1 cellular context compared by ENCODE assay signal in genomic region chr3:186806173-186807055, GRCh38.
A peak's percentile ranks its signal among the peaks of the same experiment; 100 is the strongest.
TF ChIP-seq lines count a peak whose summit lies in the region.

Gene RFC4, minus strand, starts transcription at chr3:186806482. Its CDS starts 1,769 bp downstream, at chr3:186804713.

TF ChIP-seq in K562, 482 proteins besides CTCF, POLR2A, EP300 and RAD21 (continued from another document and continues in another):
- TF ChIP-seq ZHX1 (conservative IDR thresholded peaks at IDR 0.05; ENCODE audit: low read length) (no peak), ZNF589 (CRISPR knock-in tag; IDR thresholded peaks at IDR 0.05; ENCODE audit: low read depth) (peak; percentile 66; the same call in 1 of the 2 replicates), THAP12 (CRISPR knock-in tag; IDR thresholded peaks at IDR 0.05) (no peak), ZNF124 (CRISPR knock-in tag; IDR thresholded peaks at IDR 0.05) (no peak), HSF4 (CRISPR knock-in tag; IDR thresholded peaks at IDR 0.05; ENCODE audit: borderline replicate concordance) (no peak), PBX2 (CRISPR knock-in tag; IDR thresholded peaks at IDR 0.05; ENCODE audit: low read depth) (no peak), PBX2 (tag; conservative IDR thresholded peaks at IDR 0.05; ENCODE audit: low read depth) (no peak), NUFIP1 (IDR thresholded peaks at IDR 0.05; ENCODE audit: partially characterized antibody) (no peak), ZNF512 (tag; IDR thresholded peaks at IDR 0.05) (no peak), ZNF217 (CRISPR knock-in tag; IDR thresholded peaks at IDR 0.05) (no peak), KDM1A (IDR thresholded peaks at IDR 0.05) (no peak), ILF3 (IDR thresholded peaks at IDR 0.05; ENCODE audit: borderline replicate concordance) (no peak), FOXJ3 (CRISPR knock-in tag; IDR thresholded peaks at IDR 0.05) (no peak), ZNF263 (CRISPR knock-in tag; IDR thresholded peaks at IDR 0.05; ENCODE audit: borderline replicate concordance) (no peak), SETDB1 (IDR thresholded peaks at IDR 0.05; ENCODE audit: low read length) (no peak), TAF1 (IDR thresholded peaks at IDR 0.05; ENCODE audit: control insufficient read depth, extremely low read depth, insufficient read depth, low read length, severe bottlenecking) (peak; percentile 91), ZNF311 (CRISPR knock-in tag; IDR thresholded peaks at IDR 0.05) (no peak), ETV5 (CRISPR knock-in tag; IDR thresholded peaks at IDR 0.05; ENCODE audit: low read depth) (peak; percentile 87), MBD2 (IDR thresholded peaks at IDR 0.05; ENCODE audit: borderline replicate concordance, low read depth) (peak; percentile 73; the same call in 1 of the 2 replicates), PREB (CRISPR knock-in tag; IDR thresholded peaks at IDR 0.05) (no peak), POLR3A (IDR thresholded peaks at IDR 0.05; ENCODE audit: borderline replicate concordance, extremely low read depth, insufficient read depth, insufficient read length) (no peak), ETS2 (tag; IDR thresholded peaks at IDR 0.05; ENCODE audit: borderline replicate concordance, poor library complexity, severe bottlenecking) (no peak), ATF1 (CRISPR knock-in tag; IDR thresholded peaks at IDR 0.05) (peak; percentile 66; the same call in 1 of the 2 replicates), ATF1 (tag; IDR thresholded peaks at IDR 0.05) (peak; percentile 97), HDAC1 (IDR thresholded peaks at IDR 0.05) (peak in 1 of 2 experiments; percentile 70; a peak in 2 of 4 replicates), CUX1 (CRISPR knock-in tag; IDR thresholded peaks at IDR 0.05) (0 out of 2 replicates have a peak, but pooled peaks have one; percentile 24), ZFP30 (CRISPR knock-in tag; IDR thresholded peaks at IDR 0.05; ENCODE audit: borderline replicate concordance) (no peak), POLR2H (tag; IDR thresholded peaks at IDR 0.05; ENCODE audit: low read depth) (peak; percentile 73), PTRF (tag; IDR thresholded peaks at IDR 0.05) (no peak), DMBX1 (CRISPR knock-in tag; IDR thresholded peaks at IDR 0.05; ENCODE audit: borderline replicate concordance) (peak; percentile 30; the same call in 1 of the 2 replicates), NFE2 (IDR thresholded peaks at IDR 0.05; ENCODE audit: low read depth) (no peak), RB1 (IDR thresholded peaks at IDR 0.05; ENCODE audit: low read depth) (peak; percentile 94), GABPB2 (CRISPR knock-in tag; conservative IDR thresholded peaks at IDR 0.05) (no peak), NR1H2 (CRISPR knock-in tag; IDR thresholded peaks at IDR 0.05) (no peak; the same call in 1 of the 2 replicates), MECOM (CRISPR knock-in tag; IDR thresholded peaks at IDR 0.05) (peak; percentile 8; the same call in 1 of the 2 replicates), MTA2 (IDR thresholded peaks at IDR 0.05; ENCODE audit: low read depth) (no peak), OTX1 (CRISPR knock-in tag; IDR thresholded peaks at IDR 0.05) (no peak), BRD4 (IDR thresholded peaks at IDR 0.05) (no peak), ZNF445 (CRISPR knock-in tag; IDR thresholded peaks at IDR 0.05; ENCODE audit: low read depth) (no peak), RAD51 (IDR thresholded peaks at IDR 0.05; ENCODE audit: borderline replicate concordance, low read depth) (peak; percentile 39; the same call in 1 of the 2 replicates), RCOR1 (IDR thresholded peaks at IDR 0.05; ENCODE audit: borderline replicate concordance in 1 of 2, low read depth in 2 of 2, low read length in 2 of 2) (peak in 1 of 2 experiments; percentile 10; a peak in 1 of 4 replicates)
